ENCODE assay signal across 1 cellular context in the genomic region with DNA sequence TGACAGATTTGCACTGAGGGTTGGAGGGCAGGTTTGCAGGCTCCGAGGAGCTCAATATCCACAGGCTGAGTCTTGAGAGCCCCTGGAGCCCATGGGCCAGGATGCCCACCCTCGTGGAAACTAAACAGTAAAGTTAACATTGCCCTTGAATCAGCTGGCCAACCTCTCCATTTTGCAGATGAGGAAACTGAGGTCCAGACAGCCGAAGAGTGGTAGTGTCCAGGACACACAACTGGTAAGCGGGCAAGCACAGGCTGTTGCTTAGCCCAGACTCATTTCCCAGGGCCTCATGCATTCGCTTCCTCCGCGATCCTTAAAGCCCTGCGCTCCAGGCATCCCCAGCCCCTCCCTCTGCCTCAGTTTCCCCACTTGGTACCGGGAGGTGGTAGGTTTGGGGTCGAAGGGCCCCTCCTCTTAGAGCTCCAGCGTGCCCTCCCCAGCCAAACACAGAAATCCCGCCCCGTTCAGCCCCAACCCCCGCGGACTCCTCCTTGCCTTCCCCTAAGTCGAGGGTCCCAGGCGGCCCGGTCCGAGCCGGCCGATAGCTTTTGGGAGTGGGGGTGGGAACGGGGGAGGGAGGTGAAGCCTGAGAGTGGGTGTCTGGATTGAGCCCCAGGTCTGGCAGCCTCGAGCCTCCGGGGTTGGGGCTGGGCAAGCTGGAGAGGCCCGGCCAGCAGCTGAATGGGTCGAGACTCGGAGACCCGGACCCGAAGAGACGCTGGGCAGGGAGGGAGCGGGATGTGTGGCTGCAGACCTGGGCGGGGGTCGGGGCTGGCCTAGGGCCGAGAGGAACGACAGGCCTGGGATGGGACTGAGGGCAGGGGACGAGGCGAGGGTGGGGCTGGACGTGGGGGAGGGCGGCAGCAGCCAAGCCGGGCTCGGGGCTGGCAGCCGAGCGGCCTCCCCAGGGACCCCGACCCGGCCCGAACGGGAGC.
TF ChIP-seq lines count a peak whose summit lies in the region.

No MANE protein-coding gene starts in this region.

TF ChIP-seq in endothelial cell of umbilical vein, 7 proteins besides CTCF, POLR2A, EP300 and RAD21:
- TF ChIP-seq JUN (IDR thresholded peaks at IDR 0.05; ENCODE audit: borderline replicate concordance, insufficient read depth, insufficient read length, low read depth), result no peak
- peak; percentile 5 for TF ChIP-seq EZH2 (IDR thresholded peaks at IDR 0.05; ENCODE audit: borderline replicate concordance, low read depth, low read length, severe bottlenecking)
